ENCODE assay signal across 8 cellular contexts in the genomic region with DNA sequence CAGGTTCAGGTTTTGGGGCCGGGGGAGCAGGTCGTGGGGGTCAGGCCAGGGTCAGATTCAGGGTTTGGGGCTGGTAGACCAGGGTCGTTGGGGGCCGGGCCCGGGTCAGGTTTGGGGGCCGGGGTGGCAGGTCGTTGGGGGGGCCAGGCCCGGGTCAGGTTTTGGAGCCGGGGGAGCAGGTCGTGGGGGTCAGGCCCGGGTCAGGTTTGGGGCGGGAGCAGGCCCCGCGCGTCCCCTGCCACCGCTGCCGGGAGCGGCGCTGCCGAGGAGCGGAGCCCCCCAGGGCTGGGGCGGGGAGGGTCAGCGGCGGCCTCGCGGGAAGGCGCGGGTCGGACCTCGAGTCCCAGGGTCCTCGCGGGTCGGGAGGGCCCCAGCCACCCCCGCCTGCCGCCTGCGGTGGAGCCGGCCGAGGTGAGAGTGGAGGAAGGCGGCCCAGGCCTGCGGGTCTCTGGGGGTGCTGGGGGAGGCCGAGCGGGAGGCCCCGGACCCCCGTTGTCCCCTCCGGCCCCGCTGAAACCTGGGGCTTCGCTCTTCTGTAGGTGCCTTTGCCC. TPM values are rescaled to one million over a fixed set of nuclear protein-coding genes. Genes with fewer than 3 reads are reported as not detected.
DNase-seq lines count a peak whose midpoint lies in the region; ATAC-seq and TF ChIP-seq lines count a peak whose summit lies in the region.

No MANE protein-coding gene starts in this region.

- H3K4me1 ChIP-seq in Loucy (ENCODE audit: insufficient read depth, low read length, poor library complexity, severe bottlenecking) (peaks cover 36% of the 10 kb centered on the region), duodenal mucosa (ENCODE audit: control insufficient read depth in 1 of 2, insufficient read depth in 2 of 2, low read length in 2 of 2) (peaks cover 40 to 52% of the 10 kb centered on the region in 2 donors)

- peak overlapping the region; percentile 92 for H3K9ac ChIP-seq in Loucy (ENCODE audit: low read depth, low read length, poor library complexity, severe bottlenecking)
- H3K9ac ChIP-seq in duodenal mucosa (ENCODE audit: low read depth in 1 of 2, low read length in 2 of 2): peak overlapping the region; percentile 69 to 71

- H3K9me2 ChIP-seq in Loucy (replicated peaks; ENCODE audit: low read depth, low read length): no peaks in the 10 kb centered on the region

- H3K27ac Mint-ChIP-seq in naive B cell: peak overlapping the region; percentile 92 to 100 (median 97)

- no peaks in the 10 kb centered on the region for H3K9me3 Mint-ChIP-seq in naive B cell

- H2AFZ ChIP-seq in Loucy (ENCODE audit: low read length): no peak overlapping the region

- H4K20me1 ChIP-seq in Loucy (ENCODE audit: insufficient read depth, low read length, poor library complexity, severe bottlenecking): peaks cover 19% of the 10 kb centered on the region

- peaks cover 30 to 42% (median 39%) of the 10 kb centered on the region in 3 donors for H3K4me1 Mint-ChIP-seq in naive B cell

- ATAC-seq in naive B cell (ENCODE audit: low read depth in 2 of 2): no peak

- H3F3A ChIP-seq in Loucy (ENCODE audit: low read depth): peaks cover 4% of the 10 kb centered on the region; the same call in 1 of the 2 replicates

- no peaks in the 10 kb centered on the region for H3K36me3 ChIP-seq in Loucy (ENCODE audit: insufficient read depth, low read length)
- H3K36me3 ChIP-seq in duodenal mucosa (ENCODE audit: control insufficient read depth in 1 of 2, insufficient read depth in 2 of 2, low read length in 2 of 2): no peaks in the 10 kb centered on the region

- H3K27ac ChIP-seq in duodenal mucosa (ENCODE audit: low read depth, low read length): peak overlapping the region; percentile 20

- H3K9me3 ChIP-seq in Loucy (ENCODE audit: insufficient read depth, low read depth, low read length): no peaks in the 10 kb centered on the region
- no peaks in the 10 kb centered on the region for H3K9me3 ChIP-seq in duodenal mucosa (ENCODE audit: control insufficient read depth in 1 of 2, low read length in 2 of 2)

- H3K4me3 ChIP-seq in AG10803 (ENCODE audit: low read length) (peak overlapping the region; percentile 67), Loucy (ENCODE audit: low read length, poor library complexity, severe bottlenecking) (peak overlapping the region; percentile 77), duodenal mucosa (ENCODE audit: low read depth in 1 of 2, low read length in 2 of 2) (peak overlapping the region; percentile 70 to 71)

- H3K79me2 ChIP-seq in Loucy (ENCODE audit: insufficient read depth, low read length): peaks cover 43% of the 10 kb centered on the region

- peak overlapping the region; percentile 80 for H3K4me2 ChIP-seq in Loucy (ENCODE audit: low read depth, low read length, poor library complexity, severe bottlenecking)

- no peaks in the 10 kb centered on the region for H3K27me3 ChIP-seq in Loucy (ENCODE audit: insufficient read depth, low read length, poor library complexity, severe bottlenecking)
- H3K27me3 ChIP-seq in duodenal mucosa (ENCODE audit: control insufficient read depth in 1 of 2, insufficient read depth in 2 of 2, low read length in 2 of 2): no peaks in the 10 kb centered on the region

- TF ChIP-seq CTCF in AG10803 (conservative IDR thresholded peaks at IDR 0.05; ENCODE audit: low read length) (no peak), Loucy (conservative IDR thresholded peaks at IDR 0.05; ENCODE audit: low read length) (no peak)

- no peaks in the 10 kb centered on the region for H3K36me3 Mint-ChIP-seq in naive B cell

- H3K27me3 Mint-ChIP-seq in naive B cell: peaks cover 0 to 11% (median 0%) of the 10 kb centered on the region in 3 donors

- DNase-seq in AG10803 (ENCODE audit: low read depth): no peak
- DNase-seq in naive B cell: no peak
- DNase-seq in NOMO-1 treated with dmso at 0.1 percent for 144 hours (lab: John Stamatoyannopoulos, UW; ENCODE audit: unreplicated experiment): no peak
- no peak for DNase-seq in A172 (ENCODE audit: low spot score)
- DNase-seq in midbrain (lab: John Stamatoyannopoulos, UW): no peak
- DNase-seq in GM19238 (ENCODE audit: insufficient read length, low spot score): no peak

- H3K4me3 Mint-ChIP-seq in naive B cell: peak overlapping the region; percentile 84 to 97 (median 94)

RNA-seq across cellular contexts. Expression of gene TRABD, which starts 0.5 kb away (rescaled TPM):
- polyA plus RNA-seq in naive B cell (ENCODE audit: low read depth in 6 of 6): 10 to 100 TPM in 5 of 6 donors, 1 to 10 TPM in 1; 9.4 to 22.6 (median 15.1) TPM
- 18.9 and 19.2 TPM in 2 replicates for total RNA-seq in A172 (2014; rRNA removed; shearing (Covaris generic))

RNA-seq across cellular contexts. Expression of gene SELENOO, which starts 14.6 kb away (rescaled TPM):
- 1 to 10 TPM; 2.9 to 6.8 (median 5.2) TPM for polyA plus RNA-seq in naive B cell (ENCODE audit: low read depth in 6 of 6)
- 8.0 and 9.5 TPM in 2 replicates for total RNA-seq in A172 (2014; rRNA removed; shearing (Covaris generic))

RNA-seq across cellular contexts. Expression of gene PANX2, which starts 15.7 kb away (rescaled TPM):
- polyA plus RNA-seq in naive B cell (ENCODE audit: low read depth in 6 of 6): under 1 TPM in 1 of 6 donors, not detected in 5; 0.08 TPM
- 1.4 and 1.5 TPM in 2 replicates for total RNA-seq in A172 (2014; rRNA removed; shearing (Covaris generic))

RNA-seq across cellular contexts. Expression of gene TUBGCP6, which starts 58.6 kb away (rescaled TPM):
- polyA plus RNA-seq in naive B cell (ENCODE audit: low read depth in 6 of 6): 10 to 100 TPM; 11.6 to 23.2 (median 14.2) TPM
- 8.9 and 10.6 TPM in 2 replicates for total RNA-seq in A172 (2014; rRNA removed; shearing (Covaris generic))
